1 cellular context compared by ENCODE assay signal in genomic region chr7:126658684-126659083, GRCh38.
TF ChIP-seq lines count a peak whose summit lies in the region.

No MANE protein-coding gene starts in this region.

TF ChIP-seq in K562, 482 proteins besides CTCF, POLR2A, EP300 and RAD21 (continued from another document):
- TF ChIP-seq MBD1 (CRISPR knock-in tag; IDR thresholded peaks at IDR 0.05), result no peak
- TF ChIP-seq SRSF3 (IDR thresholded peaks at IDR 0.05; ENCODE audit: insufficient read depth, low read length), result no peak
- no peak for TF ChIP-seq CHD1 (IDR thresholded peaks at IDR 0.05; ENCODE audit: low read length)
- TF ChIP-seq GMEB1 (CRISPR knock-in tag; IDR thresholded peaks at IDR 0.05), result no peak
- no peak for TF ChIP-seq PHTF2 (CRISPR knock-in tag; IDR thresholded peaks at IDR 0.05)
- TF ChIP-seq ZNF592 (IDR thresholded peaks at IDR 0.05), result no peak
- no peak for TF ChIP-seq EHMT2 (IDR thresholded peaks at IDR 0.05)
- TF ChIP-seq BACH1 (tag; IDR thresholded peaks at IDR 0.05), result no peak
- TF ChIP-seq ZKSCAN1 (IDR thresholded peaks at IDR 0.05; ENCODE audit: low read depth, low read length), result no peak
- no peak for TF ChIP-seq YY1 (IDR thresholded peaks at IDR 0.05; ENCODE audit: borderline replicate concordance in 1 of 3, control insufficient read depth in 1 of 3, extremely low read depth in 1 of 3, insufficient read depth in 3 of 3, insufficient read length in 1 of 3, insufficient replicate concordance in 2 of 3, low read depth in 1 of 3, low read length in 2 of 3)
TF ChIP-seq in K562: peak in this region for 0.
